In the genomic region with DNA sequence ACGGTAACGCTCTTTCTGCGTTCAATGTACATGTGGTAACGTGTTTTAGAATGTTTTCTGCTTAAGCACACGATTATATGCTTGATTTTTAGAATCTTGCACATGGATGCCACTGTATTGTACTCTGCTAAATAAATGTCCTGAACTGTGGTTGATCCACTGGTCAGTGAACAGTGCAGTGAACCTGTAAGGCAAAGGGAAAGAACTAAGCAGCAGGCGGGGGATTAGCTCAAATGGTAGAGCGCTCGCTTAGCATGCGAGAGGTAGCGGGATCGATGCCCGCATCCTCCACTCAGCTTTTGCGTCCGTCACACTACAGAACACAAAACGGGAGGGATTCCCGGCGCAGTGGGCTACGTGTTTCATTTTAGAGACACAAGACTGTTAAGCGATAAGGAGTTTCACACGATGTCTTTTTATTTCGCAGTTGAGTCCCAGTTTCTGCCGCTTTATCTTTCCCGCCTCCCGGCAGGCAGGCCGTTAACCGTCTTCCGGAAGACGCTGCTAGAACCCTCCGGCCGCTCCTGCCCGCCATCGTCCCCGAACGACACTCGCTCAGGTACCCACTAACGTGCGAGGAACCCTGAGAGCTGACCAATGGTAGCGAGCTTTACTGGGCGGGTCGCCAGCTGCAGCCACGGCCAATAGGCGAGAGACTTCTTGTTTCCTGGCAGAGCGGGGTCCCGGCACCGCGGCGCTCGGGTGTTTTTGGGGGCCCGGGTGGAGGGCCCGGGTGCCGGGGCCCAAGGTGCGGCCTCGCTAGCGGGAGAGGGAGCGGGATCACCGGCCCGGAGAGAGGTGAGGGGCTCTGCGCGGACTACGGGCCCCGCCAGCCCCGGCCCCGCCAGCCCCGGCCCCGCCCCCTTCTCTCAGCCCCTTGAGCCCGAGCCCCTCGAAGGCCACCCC, we compare ENCODE assay signal across 1 cellular context.
TF ChIP-seq lines count a peak whose summit lies in the region.

A gene with protein sequence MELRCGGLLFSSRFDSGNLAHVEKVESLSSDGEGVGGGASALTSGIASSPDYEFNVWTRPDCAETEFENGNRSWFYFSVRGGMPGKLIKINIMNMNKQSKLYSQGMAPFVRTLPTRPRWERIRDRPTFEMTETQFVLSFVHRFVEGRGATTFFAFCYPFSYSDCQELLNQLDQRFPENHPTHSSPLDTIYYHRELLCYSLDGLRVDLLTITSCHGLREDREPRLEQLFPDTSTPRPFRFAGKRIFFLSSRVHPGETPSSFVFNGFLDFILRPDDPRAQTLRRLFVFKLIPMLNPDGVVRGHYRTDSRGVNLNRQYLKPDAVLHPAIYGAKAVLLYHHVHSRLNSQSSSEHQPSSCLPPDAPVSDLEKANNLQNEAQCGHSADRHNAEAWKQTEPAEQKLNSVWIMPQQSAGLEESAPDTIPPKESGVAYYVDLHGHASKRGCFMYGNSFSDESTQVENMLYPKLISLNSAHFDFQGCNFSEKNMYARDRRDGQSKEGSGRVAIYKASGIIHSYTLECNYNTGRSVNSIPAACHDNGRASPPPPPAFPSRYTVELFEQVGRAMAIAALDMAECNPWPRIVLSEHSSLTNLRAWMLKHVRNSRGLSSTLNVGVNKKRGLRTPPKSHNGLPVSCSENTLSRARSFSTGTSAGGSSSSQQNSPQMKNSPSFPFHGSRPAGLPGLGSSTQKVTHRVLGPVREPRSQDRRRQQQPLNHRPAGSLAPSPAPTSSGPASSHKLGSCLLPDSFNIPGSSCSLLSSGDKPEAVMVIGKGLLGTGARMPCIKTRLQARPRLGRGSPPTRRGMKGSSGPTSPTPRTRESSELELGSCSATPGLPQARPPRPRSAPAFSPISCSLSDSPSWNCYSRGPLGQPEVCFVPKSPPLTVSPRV (plus strand): TSS at position 673 of the 906 bp plus-strand sequence. CDS start 1,291 bp downstream, outside the sequence.

TF ChIP-seq in HepG2, 621 proteins besides CTCF, POLR2A, EP300 and RAD21 (continued from another document and continues in another):
- TF ChIP-seq, protein P1, sequence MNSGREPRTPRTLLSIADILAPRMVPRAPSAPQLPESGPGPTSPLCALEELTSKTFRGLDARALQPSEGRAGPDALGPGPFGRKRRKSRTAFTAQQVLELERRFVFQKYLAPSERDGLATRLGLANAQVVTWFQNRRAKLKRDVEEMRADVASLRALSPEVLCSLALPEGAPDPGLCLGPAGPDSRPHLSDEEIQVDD (CRISPR knock-in tag; IDR thresholded peaks at IDR 0.05; ENCODE audit: borderline replicate concordance) = peak; percentile 41; the same call in 1 of the 2 replicates
- TF ChIP-seq, protein P2, sequence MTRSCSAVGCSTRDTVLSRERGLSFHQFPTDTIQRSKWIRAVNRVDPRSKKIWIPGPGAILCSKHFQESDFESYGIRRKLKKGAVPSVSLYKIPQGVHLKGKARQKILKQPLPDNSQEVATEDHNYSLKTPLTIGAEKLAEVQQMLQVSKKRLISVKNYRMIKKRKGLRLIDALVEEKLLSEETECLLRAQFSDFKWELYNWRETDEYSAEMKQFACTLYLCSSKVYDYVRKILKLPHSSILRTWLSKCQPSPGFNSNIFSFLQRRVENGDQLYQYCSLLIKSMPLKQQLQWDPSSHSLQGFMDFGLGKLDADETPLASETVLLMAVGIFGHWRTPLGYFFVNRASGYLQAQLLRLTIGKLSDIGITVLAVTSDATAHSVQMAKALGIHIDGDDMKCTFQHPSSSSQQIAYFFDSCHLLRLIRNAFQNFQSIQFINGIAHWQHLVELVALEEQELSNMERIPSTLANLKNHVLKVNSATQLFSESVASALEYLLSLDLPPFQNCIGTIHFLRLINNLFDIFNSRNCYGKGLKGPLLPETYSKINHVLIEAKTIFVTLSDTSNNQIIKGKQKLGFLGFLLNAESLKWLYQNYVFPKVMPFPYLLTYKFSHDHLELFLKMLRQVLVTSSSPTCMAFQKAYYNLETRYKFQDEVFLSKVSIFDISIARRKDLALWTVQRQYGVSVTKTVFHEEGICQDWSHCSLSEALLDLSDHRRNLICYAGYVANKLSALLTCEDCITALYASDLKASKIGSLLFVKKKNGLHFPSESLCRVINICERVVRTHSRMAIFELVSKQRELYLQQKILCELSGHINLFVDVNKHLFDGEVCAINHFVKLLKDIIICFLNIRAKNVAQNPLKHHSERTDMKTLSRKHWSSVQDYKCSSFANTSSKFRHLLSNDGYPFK (CRISPR knock-in tag; IDR thresholded peaks at IDR 0.05; ENCODE audit: borderline replicate concordance) = peak; percentile 78; the same call in 1 of the 2 replicates
- TF ChIP-seq MED8 (CRISPR knock-in tag; IDR thresholded peaks at IDR 0.05; ENCODE audit: insufficient replicate concordance) (no peak), KMT2A (CRISPR knock-in tag; IDR thresholded peaks at IDR 0.05) (peak; percentile 13; the same call in 1 of the 2 replicates), ZNF260 (CRISPR knock-in tag; IDR thresholded peaks at IDR 0.05; ENCODE audit: borderline replicate concordance, low read depth) (no peak), MLLT10 (CRISPR knock-in tag; IDR thresholded peaks at IDR 0.05) (no peak), MIXL1 (CRISPR knock-in tag; IDR thresholded peaks at IDR 0.05) (no peak), NCOA5 (CRISPR knock-in tag; IDR thresholded peaks at IDR 0.05) (no peak), MED13 (CRISPR knock-in tag; IDR thresholded peaks at IDR 0.05) (peak; percentile 58), ZNF703 (CRISPR knock-in tag; IDR thresholded peaks at IDR 0.05; ENCODE audit: borderline replicate concordance) (no peak), CBFB (CRISPR knock-in tag; IDR thresholded peaks at IDR 0.05) (peak; percentile 37), TRIM24 (CRISPR knock-in tag; IDR thresholded peaks at IDR 0.05) (no peak), SP4 (CRISPR knock-in tag; IDR thresholded peaks at IDR 0.05) (peak; percentile 61; the same call in 1 of the 2 replicates)
- TF ChIP-seq, protein P3, sequence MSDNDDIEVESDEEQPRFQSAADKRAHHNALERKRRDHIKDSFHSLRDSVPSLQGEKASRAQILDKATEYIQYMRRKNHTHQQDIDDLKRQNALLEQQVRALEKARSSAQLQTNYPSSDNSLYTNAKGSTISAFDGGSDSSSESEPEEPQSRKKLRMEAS (IDR thresholded peaks at IDR 0.05) = peak; percentile 98
- TF ChIP-seq, protein P4, sequence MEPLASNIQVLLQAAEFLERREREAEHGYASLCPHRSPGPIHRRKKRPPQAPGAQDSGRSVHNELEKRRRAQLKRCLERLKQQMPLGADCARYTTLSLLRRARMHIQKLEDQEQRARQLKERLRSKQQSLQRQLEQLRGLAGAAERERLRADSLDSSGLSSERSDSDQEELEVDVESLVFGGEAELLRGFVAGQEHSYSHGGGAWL (CRISPR knock-in tag; IDR thresholded peaks at IDR 0.05) = peak; percentile 98
- TF ChIP-seq, protein P5, sequence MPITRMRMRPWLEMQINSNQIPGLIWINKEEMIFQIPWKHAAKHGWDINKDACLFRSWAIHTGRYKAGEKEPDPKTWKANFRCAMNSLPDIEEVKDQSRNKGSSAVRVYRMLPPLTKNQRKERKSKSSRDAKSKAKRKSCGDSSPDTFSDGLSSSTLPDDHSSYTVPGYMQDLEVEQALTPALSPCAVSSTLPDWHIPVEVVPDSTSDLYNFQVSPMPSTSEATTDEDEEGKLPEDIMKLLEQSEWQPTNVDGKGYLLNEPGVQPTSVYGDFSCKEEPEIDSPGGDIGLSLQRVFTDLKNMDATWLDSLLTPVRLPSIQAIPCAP (CRISPR knock-in tag; IDR thresholded peaks at IDR 0.05; ENCODE audit: low read depth) = no peak
- TF ChIP-seq, protein P6, sequence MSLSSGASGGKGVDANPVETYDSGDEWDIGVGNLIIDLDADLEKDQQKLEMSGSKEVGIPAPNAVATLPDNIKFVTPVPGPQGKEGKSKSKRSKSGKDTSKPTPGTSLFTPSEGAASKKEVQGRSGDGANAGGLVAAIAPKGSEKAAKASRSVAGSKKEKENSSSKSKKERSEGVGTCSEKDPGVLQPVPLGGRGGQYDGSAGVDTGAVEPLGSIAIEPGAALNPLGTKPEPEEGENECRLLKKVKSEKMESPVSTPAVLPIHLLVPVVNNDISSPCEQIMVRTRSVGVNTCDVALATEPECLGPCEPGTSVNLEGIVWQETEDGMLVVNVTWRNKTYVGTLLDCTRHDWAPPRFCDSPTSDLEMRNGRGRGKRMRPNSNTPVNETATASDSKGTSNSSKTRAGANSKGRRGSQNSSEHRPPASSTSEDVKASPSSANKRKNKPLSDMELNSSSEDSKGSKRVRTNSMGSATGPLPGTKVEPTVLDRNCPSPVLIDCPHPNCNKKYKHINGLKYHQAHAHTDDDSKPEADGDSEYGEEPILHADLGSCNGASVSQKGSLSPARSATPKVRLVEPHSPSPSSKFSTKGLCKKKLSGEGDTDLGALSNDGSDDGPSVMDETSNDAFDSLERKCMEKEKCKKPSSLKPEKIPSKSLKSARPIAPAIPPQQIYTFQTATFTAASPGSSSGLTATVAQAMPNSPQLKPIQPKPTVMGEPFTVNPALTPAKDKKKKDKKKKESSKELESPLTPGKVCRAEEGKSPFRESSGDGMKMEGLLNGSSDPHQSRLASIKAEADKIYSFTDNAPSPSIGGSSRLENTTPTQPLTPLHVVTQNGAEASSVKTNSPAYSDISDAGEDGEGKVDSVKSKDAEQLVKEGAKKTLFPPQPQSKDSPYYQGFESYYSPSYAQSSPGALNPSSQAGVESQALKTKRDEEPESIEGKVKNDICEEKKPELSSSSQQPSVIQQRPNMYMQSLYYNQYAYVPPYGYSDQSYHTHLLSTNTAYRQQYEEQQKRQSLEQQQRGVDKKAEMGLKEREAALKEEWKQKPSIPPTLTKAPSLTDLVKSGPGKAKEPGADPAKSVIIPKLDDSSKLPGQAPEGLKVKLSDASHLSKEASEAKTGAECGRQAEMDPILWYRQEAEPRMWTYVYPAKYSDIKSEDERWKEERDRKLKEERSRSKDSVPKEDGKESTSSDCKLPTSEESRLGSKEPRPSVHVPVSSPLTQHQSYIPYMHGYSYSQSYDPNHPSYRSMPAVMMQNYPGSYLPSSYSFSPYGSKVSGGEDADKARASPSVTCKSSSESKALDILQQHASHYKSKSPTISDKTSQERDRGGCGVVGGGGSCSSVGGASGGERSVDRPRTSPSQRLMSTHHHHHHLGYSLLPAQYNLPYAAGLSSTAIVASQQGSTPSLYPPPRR (CRISPR knock-in tag; IDR thresholded peaks at IDR 0.05; ENCODE audit: borderline replicate concordance) = peak; percentile 56; the same call in 1 of the 2 replicates
- TF ChIP-seq, protein P7, sequence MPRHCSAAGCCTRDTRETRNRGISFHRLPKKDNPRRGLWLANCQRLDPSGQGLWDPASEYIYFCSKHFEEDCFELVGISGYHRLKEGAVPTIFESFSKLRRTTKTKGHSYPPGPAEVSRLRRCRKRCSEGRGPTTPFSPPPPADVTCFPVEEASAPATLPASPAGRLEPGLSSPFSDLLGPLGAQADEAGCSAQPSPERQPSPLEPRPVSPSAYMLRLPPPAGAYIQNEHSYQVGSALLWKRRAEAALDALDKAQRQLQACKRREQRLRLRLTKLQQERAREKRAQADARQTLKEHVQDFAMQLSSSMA (CRISPR knock-in tag; IDR thresholded peaks at IDR 0.05) = peak; percentile 84; the same call in 1 of the 2 replicates
- TF ChIP-seq, protein P8, sequence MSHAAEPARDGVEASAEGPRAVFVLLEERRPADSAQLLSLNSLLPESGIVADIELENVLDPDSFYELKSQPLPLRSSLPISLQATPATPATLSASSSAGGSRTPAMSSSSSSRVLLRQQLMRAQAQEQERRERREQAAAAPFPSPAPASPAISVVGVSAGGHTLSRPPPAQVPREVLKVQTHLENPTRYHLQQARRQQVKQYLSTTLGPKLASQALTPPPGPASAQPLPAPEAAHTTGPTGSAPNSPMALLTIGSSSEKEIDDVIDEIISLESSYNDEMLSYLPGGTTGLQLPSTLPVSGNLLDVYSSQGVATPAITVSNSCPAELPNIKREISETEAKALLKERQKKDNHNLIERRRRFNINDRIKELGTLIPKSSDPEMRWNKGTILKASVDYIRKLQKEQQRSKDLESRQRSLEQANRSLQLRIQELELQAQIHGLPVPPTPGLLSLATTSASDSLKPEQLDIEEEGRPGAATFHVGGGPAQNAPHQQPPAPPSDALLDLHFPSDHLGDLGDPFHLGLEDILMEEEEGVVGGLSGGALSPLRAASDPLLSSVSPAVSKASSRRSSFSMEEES (CRISPR knock-in tag; IDR thresholded peaks at IDR 0.05) = peak; percentile 84
- TF ChIP-seq, protein P9, sequence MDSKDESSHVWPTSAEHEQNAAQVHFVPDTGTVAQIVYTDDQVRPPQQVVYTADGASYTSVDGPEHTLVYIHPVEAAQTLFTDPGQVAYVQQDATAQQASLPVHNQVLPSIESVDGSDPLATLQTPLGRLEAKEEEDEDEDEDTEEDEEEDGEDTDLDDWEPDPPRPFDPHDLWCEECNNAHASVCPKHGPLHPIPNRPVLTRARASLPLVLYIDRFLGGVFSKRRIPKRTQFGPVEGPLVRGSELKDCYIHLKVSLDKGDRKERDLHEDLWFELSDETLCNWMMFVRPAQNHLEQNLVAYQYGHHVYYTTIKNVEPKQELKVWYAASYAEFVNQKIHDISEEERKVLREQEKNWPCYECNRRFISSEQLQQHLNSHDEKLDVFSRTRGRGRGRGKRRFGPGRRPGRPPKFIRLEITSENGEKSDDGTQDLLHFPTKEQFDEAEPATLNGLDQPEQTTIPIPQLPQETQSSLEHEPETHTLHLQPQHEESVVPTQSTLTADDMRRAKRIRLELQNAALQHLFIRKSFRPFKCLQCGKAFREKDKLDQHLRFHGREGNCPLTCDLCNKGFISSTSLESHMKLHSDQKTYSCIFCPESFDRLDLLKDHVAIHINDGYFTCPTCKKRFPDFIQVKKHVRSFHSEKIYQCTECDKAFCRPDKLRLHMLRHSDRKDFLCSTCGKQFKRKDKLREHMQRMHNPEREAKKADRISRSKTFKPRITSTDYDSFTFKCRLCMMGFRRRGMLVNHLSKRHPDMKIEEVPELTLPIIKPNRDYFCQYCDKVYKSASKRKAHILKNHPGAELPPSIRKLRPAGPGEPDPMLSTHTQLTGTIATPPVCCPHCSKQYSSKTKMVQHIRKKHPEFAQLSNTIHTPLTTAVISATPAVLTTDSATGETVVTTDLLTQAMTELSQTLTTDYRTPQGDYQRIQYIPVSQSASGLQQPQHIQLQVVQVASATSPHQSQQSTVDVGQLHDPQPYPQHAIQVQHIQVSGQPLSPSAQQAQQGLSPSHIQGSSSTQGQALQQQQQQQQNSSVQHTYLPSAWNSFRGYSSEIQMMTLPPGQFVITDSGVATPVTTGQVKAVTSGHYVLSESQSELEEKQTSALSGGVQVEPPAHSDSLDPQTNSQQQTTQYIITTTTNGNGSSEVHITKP (CRISPR knock-in tag; IDR thresholded peaks at IDR 0.05; ENCODE audit: low read depth) = peak; percentile 10; the same call in 1 of the 2 replicates
- TF ChIP-seq, protein P10, sequence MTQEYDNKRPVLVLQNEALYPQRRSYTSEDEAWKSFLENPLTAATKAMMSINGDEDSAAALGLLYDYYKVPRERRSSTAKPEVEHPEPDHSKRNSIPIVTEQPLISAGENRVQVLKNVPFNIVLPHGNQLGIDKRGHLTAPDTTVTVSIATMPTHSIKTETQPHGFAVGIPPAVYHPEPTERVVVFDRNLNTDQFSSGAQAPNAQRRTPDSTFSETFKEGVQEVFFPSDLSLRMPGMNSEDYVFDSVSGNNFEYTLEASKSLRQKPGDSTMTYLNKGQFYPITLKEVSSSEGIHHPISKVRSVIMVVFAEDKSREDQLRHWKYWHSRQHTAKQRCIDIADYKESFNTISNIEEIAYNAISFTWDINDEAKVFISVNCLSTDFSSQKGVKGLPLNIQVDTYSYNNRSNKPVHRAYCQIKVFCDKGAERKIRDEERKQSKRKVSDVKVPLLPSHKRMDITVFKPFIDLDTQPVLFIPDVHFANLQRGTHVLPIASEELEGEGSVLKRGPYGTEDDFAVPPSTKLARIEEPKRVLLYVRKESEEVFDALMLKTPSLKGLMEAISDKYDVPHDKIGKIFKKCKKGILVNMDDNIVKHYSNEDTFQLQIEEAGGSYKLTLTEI (CRISPR knock-in tag; conservative IDR thresholded peaks at IDR 0.05) = peak; percentile 12; the same call in 1 of the 2 replicates
- TF ChIP-seq, protein P11, sequence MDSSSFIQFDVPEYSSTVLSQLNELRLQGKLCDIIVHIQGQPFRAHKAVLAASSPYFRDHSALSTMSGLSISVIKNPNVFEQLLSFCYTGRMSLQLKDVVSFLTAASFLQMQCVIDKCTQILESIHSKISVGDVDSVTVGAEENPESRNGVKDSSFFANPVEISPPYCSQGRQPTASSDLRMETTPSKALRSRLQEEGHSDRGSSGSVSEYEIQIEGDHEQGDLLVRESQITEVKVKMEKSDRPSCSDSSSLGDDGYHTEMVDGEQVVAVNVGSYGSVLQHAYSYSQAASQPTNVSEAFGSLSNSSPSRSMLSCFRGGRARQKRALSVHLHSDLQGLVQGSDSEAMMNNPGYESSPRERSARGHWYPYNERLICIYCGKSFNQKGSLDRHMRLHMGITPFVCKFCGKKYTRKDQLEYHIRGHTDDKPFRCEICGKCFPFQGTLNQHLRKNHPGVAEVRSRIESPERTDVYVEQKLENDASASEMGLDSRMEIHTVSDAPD (CRISPR knock-in tag; IDR thresholded peaks at IDR 0.05) = peak; percentile 92
